ENCODE assay signal across 21 cellular contexts in the genomic region with DNA sequence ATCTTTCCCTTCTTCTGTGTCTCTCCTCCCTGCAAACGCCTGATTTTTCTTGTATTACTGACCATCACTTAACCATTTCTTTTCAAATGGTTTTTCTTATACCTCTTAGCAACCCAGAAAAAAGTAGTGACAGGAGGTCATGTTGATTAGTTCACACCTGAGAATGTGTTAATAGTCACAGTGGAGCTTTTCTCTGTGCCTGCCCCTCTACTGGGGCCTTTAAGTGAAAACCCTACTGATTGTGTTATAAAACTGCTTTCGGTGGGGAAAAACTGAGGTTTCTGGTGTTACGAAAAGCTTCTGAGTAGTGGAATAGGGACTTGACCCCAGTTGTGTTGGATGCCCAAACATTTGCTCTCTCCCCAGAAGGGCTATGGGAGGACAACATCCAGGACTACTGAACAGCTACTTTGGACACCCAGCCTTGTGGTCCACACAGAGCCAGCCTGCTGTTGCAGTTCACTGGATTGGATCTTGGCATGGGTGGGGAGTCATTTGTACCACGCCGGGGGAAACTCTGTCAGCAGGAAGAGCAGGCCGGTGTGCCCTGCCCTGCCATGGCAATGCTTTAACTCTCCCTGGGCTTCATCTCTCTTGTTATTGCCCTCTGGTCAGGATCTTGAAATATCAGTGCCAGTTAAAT. TPM values are rescaled to one million over a fixed set of nuclear protein-coding genes. Genes with fewer than 3 reads are reported as not detected.
DNase-seq lines count a peak whose midpoint lies in the region; ATAC-seq and TF ChIP-seq lines count a peak whose summit lies in the region.
"Had no signal": no experiment of that assay in that cellular context is flagged by ENCODE, and none has a peak within 500 bp of the region (broad histone marks: within the 10 kb centered on the region; RNA-seq: fewer than 3 reads in every experiment).

No MANE protein-coding gene starts in this region.

- H3K9me3 ChIP-seq in fibroblast of lung (ENCODE audit: control insufficient read depth, insufficient read depth, low read depth, low read length) (no peaks in the 10 kb centered on the region), tibial nerve (no peaks in the 10 kb centered on the region)
- H3K9me3 ChIP-seq: adrenal gland, heart left ventricle, thoracic aorta had no signal

- H3K27ac ChIP-seq in fibroblast of lung (ENCODE audit: insufficient read depth, low read length) (peak overlapping the region; percentile 42), tibial nerve (no peak overlapping the region)
- H3K27ac ChIP-seq: heart left ventricle, thoracic aorta had no signal

- H3K4me1 ChIP-seq in fibroblast of lung (ENCODE audit: control insufficient read depth, extremely low read depth, insufficient read depth, low read length) = peaks cover 24% of the 10 kb centered on the region
- H3K4me1 ChIP-seq in tibial nerve = peaks cover 0 to 3% (median 0%) of the 10 kb centered on the region in 4 donors
- H3K4me1 ChIP-seq: adrenal gland had no signal

- H3K79me2 ChIP-seq in fibroblast of lung (ENCODE audit: control insufficient read depth, insufficient read depth, low read length) = no peaks in the 10 kb centered on the region

- H3K9me3 Mint-ChIP-seq in activated CD8-positive, alpha-beta memory T cell treated with anti-CD3 and anti-CD28 coated beads, Interleukin-2, amount 10 ng/mL, durations not matched to agents 7 days and 5 days (ENCODE audit: low read depth) = no peaks in the 10 kb centered on the region
- no peaks in the 10 kb centered on the region for H3K9me3 Mint-ChIP-seq in activated T-cell treated with anti-CD3 and anti-CD28 coated beads, Interleukin-2, amount 50 U/mL, for 72 hours
- no peaks in the 10 kb centered on the region for H3K9me3 Mint-ChIP-seq in stimulated activated effector memory CD8-positive, alpha-beta T cell treated with anti-CD3 and anti-CD28 coated beads, Interleukin-12 subunit alpha, Interleukin-12 subunit beta, amount 100 ng/mL, for 72 hours
- H3K9me3 Mint-ChIP-seq: IgD-negative memory B cell had no signal

- WGBS in tibial nerve, 2 donors = 82 to 90% methylated on average over 6 of the region's 6 CpGs

- H3K27me3 ChIP-seq in fibroblast of lung (ENCODE audit: control insufficient read depth, insufficient read depth, low read length) = no peaks in the 10 kb centered on the region
- no peaks in the 10 kb centered on the region for H3K27me3 ChIP-seq in tibial nerve
- H3K27me3 ChIP-seq: adrenal gland, heart left ventricle had no signal

- H3K27ac Mint-ChIP-seq in activated CD8-positive, alpha-beta memory T cell treated with anti-CD3 and anti-CD28 coated beads, Interleukin-2, amount 10 ng/mL, durations not matched to agents 7 days and 5 days = peak overlapping the region; percentile 28
- peak overlapping the region; percentile 85 for H3K27ac Mint-ChIP-seq in activated T-cell treated with anti-CD3 and anti-CD28 coated beads, Interleukin-2, amount 50 U/mL, for 72 hours
- no peak overlapping the region for H3K27ac Mint-ChIP-seq in stimulated activated effector memory CD8-positive, alpha-beta T cell treated with anti-CD3 and anti-CD28 coated beads, Interleukin-12 subunit alpha, Interleukin-12 subunit beta, amount 100 ng/mL, for 72 hours
- H3K27ac Mint-ChIP-seq: IgD-negative memory B cell had no signal

- TF ChIP-seq CTCF in fibroblast of lung (conservative IDR thresholded peaks at IDR 0.05 in 1 of 2, IDR thresholded peaks at IDR 0.05 in 1 of 2; ENCODE audit: low read depth in 1 of 2, low read length in 2 of 2) (no peak), tibial nerve (IDR thresholded peaks at IDR 0.05) (no peak)

- H3K36me3 ChIP-seq in fibroblast of lung (ENCODE audit: control insufficient read depth, insufficient read depth, low read length) (no peaks in the 10 kb centered on the region), tibial nerve (no peaks in the 10 kb centered on the region)
- H3K36me3 ChIP-seq: adrenal gland, heart left ventricle, thoracic aorta had no signal

- H3K36me3 Mint-ChIP-seq in activated CD8-positive, alpha-beta memory T cell treated with anti-CD3 and anti-CD28 coated beads, Interleukin-2, amount 10 ng/mL, durations not matched to agents 7 days and 5 days = peaks cover 12% of the 10 kb centered on the region
- no peaks in the 10 kb centered on the region for H3K36me3 Mint-ChIP-seq in activated T-cell treated with anti-CD3 and anti-CD28 coated beads, Interleukin-2, amount 50 U/mL, for 72 hours (ENCODE audit: insufficient read depth in 2 of 2)
- H3K36me3 Mint-ChIP-seq in stimulated activated effector memory CD8-positive, alpha-beta T cell treated with anti-CD3 and anti-CD28 coated beads, Interleukin-12 subunit alpha, Interleukin-12 subunit beta, amount 100 ng/mL, for 72 hours = no peaks in the 10 kb centered on the region
- H3K36me3 Mint-ChIP-seq: IgD-negative memory B cell had no signal

- no peak overlapping the region for H3K4me3 Mint-ChIP-seq in activated CD8-positive, alpha-beta memory T cell treated with anti-CD3 and anti-CD28 coated beads, Interleukin-2, amount 10 ng/mL, durations not matched to agents 7 days and 5 days
- H3K4me3 Mint-ChIP-seq in activated T-cell treated with anti-CD3 and anti-CD28 coated beads, Interleukin-2, amount 50 U/mL, for 72 hours = peak overlapping the region; percentile 68 to 71
- peak overlapping the region; percentile 16 for H3K4me3 Mint-ChIP-seq in stimulated activated effector memory CD8-positive, alpha-beta T cell treated with anti-CD3 and anti-CD28 coated beads, Interleukin-12 subunit alpha, Interleukin-12 subunit beta, amount 100 ng/mL, for 72 hours
- H3K4me3 Mint-ChIP-seq: IgD-negative memory B cell had no signal

- peaks cover 67% of the 10 kb centered on the region for H3K4me1 Mint-ChIP-seq in activated CD8-positive, alpha-beta memory T cell treated with anti-CD3 and anti-CD28 coated beads, Interleukin-2, amount 10 ng/mL, durations not matched to agents 7 days and 5 days
- peaks cover 78% of the 10 kb centered on the region for H3K4me1 Mint-ChIP-seq in activated T-cell treated with anti-CD3 and anti-CD28 coated beads, Interleukin-2, amount 50 U/mL, for 72 hours (ENCODE audit: low read depth)
- peaks cover 47% of the 10 kb centered on the region for H3K4me1 Mint-ChIP-seq in stimulated activated effector memory CD8-positive, alpha-beta T cell treated with anti-CD3 and anti-CD28 coated beads, Interleukin-12 subunit alpha, Interleukin-12 subunit beta, amount 100 ng/mL, for 72 hours
- H3K4me1 Mint-ChIP-seq: IgD-negative memory B cell had no signal

- H3K4me2 ChIP-seq in fibroblast of lung (ENCODE audit: extremely low read depth, insufficient read depth, low read length) = no peak overlapping the region

- no peak for TF ChIP-seq EP300 in tibial nerve (IDR thresholded peaks at IDR 0.05)

- H3K4me3 ChIP-seq in fibroblast of lung (replicated peaks in 1 of 4; ENCODE audit: control extremely low read depth in 1 of 4, insufficient read depth in 1 of 4, low read depth in 3 of 4, low read length in 4 of 4) = no peak overlapping the region
- no peak overlapping the region for H3K4me3 ChIP-seq in tibial nerve
- H3K4me3 ChIP-seq: adrenal gland, heart left ventricle, thoracic aorta had no signal

- no peak for ATAC-seq in activated CD8-positive, alpha-beta memory T cell treated with anti-CD3 and anti-CD28 coated beads, Interleukin-2, amount 10 ng/mL, durations not matched to agents 7 days and 5 days
- no peak for ATAC-seq in activated T-cell treated with anti-CD3 and anti-CD28 coated beads, Interleukin-2, amount 50 U/mL, for 72 hours (replicated peaks in 1 of 2)
- ATAC-seq in stimulated activated effector memory CD8-positive, alpha-beta T cell treated with anti-CD3 and anti-CD28 coated beads, Interleukin-12 subunit alpha, Interleukin-12 subunit beta, amount 100 ng/mL, for 72 hours = no peak
- no peak for ATAC-seq in activated CD4-positive, CD25-positive, alpha-beta regulatory T cell treated with anti-CD3 and anti-CD28 coated beads, Interleukin-2, amount 50 U/mL, for 24 hours
- ATAC-seq: heart left ventricle, left colon, Right ventricle myocardium inferior had no signal

- no peak for DNase-seq in activated CD8-positive, alpha-beta memory T cell treated with anti-CD3 and anti-CD28 coated beads, Interleukin-2, amount 10 ng/mL, durations not matched to agents 7 days and 5 days
- DNase-seq in activated CD8-positive, alpha-beta memory T cell treated with anti-CD3 and anti-CD28 coated beads for 24 hours = no peak
- DNase-seq in activated T-cell treated with anti-CD3 and anti-CD28 coated beads, Interleukin-2, amount 50 U/mL, for 72 hours = no peak
- DNase-seq in fibroblast of lung (ENCODE audit: low read depth in 2 of 2) (no peak), tibial nerve (ENCODE audit: low spot score in 2 of 2) (no peak), C1 segment of cervical spinal cord (lab: John Stamatoyannopoulos, UW) (no peak)
- no peak for DNase-seq in stimulated activated effector memory CD8-positive, alpha-beta T cell treated with anti-CD3 and anti-CD28 coated beads, Interleukin-12 subunit alpha, Interleukin-12 subunit beta, amount 100 ng/mL, for 72 hours (ENCODE audit: low spot score in 2 of 2)
- DNase-seq: adrenal gland, COR-L47, heart left ventricle, left colon, NCI-H1048, NCI-H2171 had no signal

- CTCF ChIA-PET in activated CD8-positive, alpha-beta memory T cell treated with anti-CD3 and anti-CD28 coated beads, Interleukin-2, amount 10 ng/mL, durations not matched to agents 7 days and 5 days (lab: Charles Lee) = interaction anchor here (1.0 to 2.0 kb wide), 2 partner anchors 10 to 21 kb away, joined by 4 to 12 read pairs; a partner anchor contains a TSS

- no peak overlapping the region for H2AFZ ChIP-seq in fibroblast of lung (ENCODE audit: low read length)

- H3K27me3 Mint-ChIP-seq in activated CD8-positive, alpha-beta memory T cell treated with anti-CD3 and anti-CD28 coated beads, Interleukin-2, amount 10 ng/mL, durations not matched to agents 7 days and 5 days = no peaks in the 10 kb centered on the region
- H3K27me3 Mint-ChIP-seq in activated T-cell treated with anti-CD3 and anti-CD28 coated beads, Interleukin-2, amount 50 U/mL, for 72 hours (ENCODE audit: low read depth) = peaks cover 12% of the 10 kb centered on the region

- TF ChIP-seq POLR2A in tibial nerve (IDR thresholded peaks at IDR 0.05) = no peak

- H3K9ac ChIP-seq in fibroblast of lung (ENCODE audit: insufficient read depth, low read length) = no peak overlapping the region

- H4K20me1 ChIP-seq in fibroblast of lung (ENCODE audit: control insufficient read depth, extremely low read depth, insufficient read depth, low read length) = no peaks in the 10 kb centered on the region

RNA-seq across cellular contexts. Expression of a gene that starts 10.3 kb away (rescaled TPM):
- under 1 TPM; 0.40 to 0.53 TPM for total RNA-seq in activated CD8-positive, alpha-beta memory T cell treated with anti-CD3 and anti-CD28 coated beads, Interleukin-2, amount 10 ng/mL, durations not matched to agents 7 days and 5 days
- 1 to 10 TPM in 1 of 2 donors, under 1 TPM in 1; 0.70 to 2.2 TPM for total RNA-seq in activated T-cell treated with anti-CD3 and anti-CD28 coated beads, Interleukin-2, amount 50 U/mL, for 72 hours
- total RNA-seq in fibroblast of lung = 0.17 and 0.26 TPM in 2 replicates
- 0.05 and 0.11 TPM in 2 replicates for polyA plus RNA-seq in fibroblast of lung
- 0.10 and 0.30 TPM in 2 replicates for polyA plus RNA-seq in fibroblast of lung (2012)
- polyA minus RNA-seq in fibroblast of lung (ENCODE audit: low replicate concordance) = not detected in 2 replicates
- total RNA-seq in tibial nerve = not detected
- total RNA-seq: adrenal gland, heart left ventricle, left colon, Right ventricle myocardium inferior, thoracic aorta had no signal
- polyA plus RNA-seq: adrenal gland, AG04450, heart left ventricle, IgD-negative memory B cell had no signal

RNA-seq across cellular contexts. Expression of a gene that starts 23.1 kb away (rescaled TPM):
- not detected for total RNA-seq in activated CD8-positive, alpha-beta memory T cell treated with anti-CD3 and anti-CD28 coated beads, Interleukin-2, amount 10 ng/mL, durations not matched to agents 7 days and 5 days
- total RNA-seq in activated T-cell treated with anti-CD3 and anti-CD28 coated beads, Interleukin-2, amount 50 U/mL, for 72 hours = not detected
- total RNA-seq in fibroblast of lung (under 0.01 TPM in 1 of 2 replicates, not detected in the other), tibial nerve (1 to 10 TPM in 2 of 4 donors, under 1 TPM in 2; 0.20 to 3.1 (median 0.78) TPM)
- polyA plus RNA-seq in fibroblast of lung = 0.03 TPM in 1 of 2 replicates, not detected in the other
- not detected in 2 replicates for polyA plus RNA-seq in fibroblast of lung (2012)
- not detected in 2 replicates for polyA minus RNA-seq in fibroblast of lung (ENCODE audit: low replicate concordance)
- total RNA-seq: G401; pulmonary artery endothelial cell; T-helper 2 cell treated with Interferon-gamma antibody and Interleukin-4, amounts not matched to agents 100 ng/mL and 5 ng/mL, for 36 hours had no signal
- polyA plus RNA-seq: AG04450 had no signal

RNA-seq across cellular contexts. Expression of a gene that starts 27.9 kb away (rescaled TPM):
- 1 to 10 TPM; 2.2 to 4.7 TPM for total RNA-seq in activated CD8-positive, alpha-beta memory T cell treated with anti-CD3 and anti-CD28 coated beads, Interleukin-2, amount 10 ng/mL, durations not matched to agents 7 days and 5 days
- under 1 TPM; 0.34 to 0.51 TPM for total RNA-seq in activated T-cell treated with anti-CD3 and anti-CD28 coated beads, Interleukin-2, amount 50 U/mL, for 72 hours
- total RNA-seq in fibroblast of lung (not detected in 2 replicates), tibial nerve (1 to 10 TPM; 4.2 to 9.4 (median 6.3) TPM)
- 0.09 and 0.26 TPM in 2 replicates for polyA plus RNA-seq in fibroblast of lung
- 0.29 TPM in 1 of 2 replicates, not detected in the other for polyA plus RNA-seq in fibroblast of lung (2012)
- not detected in 2 replicates for polyA minus RNA-seq in fibroblast of lung (ENCODE audit: low replicate concordance)
- total RNA-seq: G401, pulmonary artery endothelial cell had no signal
- polyA plus RNA-seq: AG04450 had no signal
